Comparison of ENCODE assay signal across 10 cellular contexts in genomic region chr9:89690334-89690912, GRCh38.
A peak's percentile ranks its signal among the peaks of the same experiment; 100 is the strongest.
DNase-seq lines count a peak whose midpoint lies in the region; ATAC-seq, FAIRE-seq and TF ChIP-seq lines count a peak whose summit lies in the region.
"Had no signal": no experiment of that assay in that cellular context is flagged by ENCODE, and none has a peak within 500 bp of the region (broad histone marks: within the 10 kb centered on the region; RNA-seq: fewer than 3 reads in every experiment).

No MANE protein-coding gene starts in this region.

- in situ Hi-C loops in GM13976 (cut with MboI; ENCODE audit: low sequenced_read_pairs, unreplicated experiment), result no loop called here

- H3K4me1 Mint-ChIP-seq in activated naive CD8-positive, alpha-beta T cell treated with anti-CD3 and anti-CD28 coated beads for 36 hours, result peaks cover 17% of the 10 kb centered on the region

- ATAC-seq in GM19452 (IDR thresholded peaks at IDR 0.05; ENCODE audit: unreplicated experiment) (peak; percentile 87), HG03103 (IDR thresholded peaks at IDR 0.05; ENCODE audit: low read depth, unreplicated experiment) (peak; percentile 91)
- ATAC-seq: left cardiac atrium had no signal

- FAIRE-seq in frontal cortex (lab: Jason Lieb, UNC), result no peak

- DNase-seq in GM13976 (ENCODE audit: low spot score) (peak; percentile 66), frontal cortex (ENCODE audit: low spot score in 2 of 2) (no peak), foreskin fibroblast (no peak), inferior parietal cortex (ENCODE audit: extremely low spot score) (no peak)
- DNase-seq in activated naive CD8-positive, alpha-beta T cell treated with anti-CD3 and anti-CD28 coated beads for 36 hours, result no peak
- no peak for DNase-seq in effector CD8-positive, alpha-beta T cell (lab: John Stamatoyannopoulos, UW)
- DNase-seq: activated T-cell treated with anti-CD3 and anti-CD28 coated beads for 4 hours, left cardiac atrium had no signal

- H3K9me3 Mint-ChIP-seq in activated naive CD8-positive, alpha-beta T cell treated with anti-CD3 and anti-CD28 coated beads for 36 hours, result no peaks in the 10 kb centered on the region

- TF ChIP-seq CTCF in GM13976 (IDR thresholded peaks at IDR 0.05; ENCODE audit: borderline replicate concordance, control extremely low read depth, extremely low read depth, insufficient read depth, missing control alignments) (no peak), foreskin fibroblast (IDR thresholded peaks at IDR 0.05; ENCODE audit: low read depth, low read length) (no peak)

- peak overlapping the region; percentile 3 for H3K27ac Mint-ChIP-seq in activated naive CD8-positive, alpha-beta T cell treated with anti-CD3 and anti-CD28 coated beads for 36 hours

- H3K36me3 Mint-ChIP-seq in activated naive CD8-positive, alpha-beta T cell treated with anti-CD3 and anti-CD28 coated beads for 36 hours, result no peaks in the 10 kb centered on the region

- H3K4me3 ChIP-seq in foreskin fibroblast (ENCODE audit: low read depth in 1 of 2, low read length in 2 of 2), result no peak overlapping the region

- H3K27me3 Mint-ChIP-seq in activated naive CD8-positive, alpha-beta T cell treated with anti-CD3 and anti-CD28 coated beads for 36 hours, result peaks cover 4% of the 10 kb centered on the region

- H3K4me3 Mint-ChIP-seq in activated naive CD8-positive, alpha-beta T cell treated with anti-CD3 and anti-CD28 coated beads for 36 hours, result no peak overlapping the region
